11 cellular contexts compared by ENCODE assay signal in genomic region chr3:42369304-42369703, GRCh38. TPM values are rescaled to one million over a fixed set of nuclear protein-coding genes. Genes with fewer than 3 reads are reported as not detected.
DNase-seq lines count a peak whose midpoint lies in the region; FAIRE-seq and TF ChIP-seq lines count a peak whose summit lies in the region.
"Had no signal": no experiment of that assay in that cellular context is flagged by ENCODE, and none has a peak within 500 bp of the region (broad histone marks: within the 10 kb centered on the region; RNA-seq: fewer than 3 reads in every experiment).

No MANE protein-coding gene starts in this region.

- peak; percentile 8 for DNase-seq in GM12891 (ENCODE audit: insufficient read length, low spot score)
- peak; percentile 58 for DNase-seq in MV-4-11 (lab: John Stamatoyannopoulos, UW)
- DNase-seq in brain microvascular endothelial cell, result peak; percentile 18
- peak; percentile 21 for DNase-seq in mucosa of gallbladder (ENCODE audit: low spot score)
- no peak for DNase-seq in LoVo (ENCODE audit: low spot score)
- DNase-seq in HAP-1 (ENCODE audit: low spot score in 2 of 2), result no peak
- no peak for DNase-seq in tibial nerve (ENCODE audit: low spot score in 2 of 2)
- no peak for DNase-seq in GM19239 (ENCODE audit: insufficient read length, low spot score)
- DNase-seq: activated T-cell treated with anti-CD3 and anti-CD28 coated beads, Interleukin-2, amount 50 U/mL, for 72 hours; Caco-2; mammary epithelial cell had no signal

- WGBS in tibial nerve, 2 donors, result 22 to 26% methylated on average over 4 of the region's 4 CpGs

- no peak for TF ChIP-seq EP300 in tibial nerve (IDR thresholded peaks at IDR 0.05)

- H3K4me3 ChIP-seq in brain microvascular endothelial cell (ENCODE audit: low read depth, low read length) (no peak overlapping the region), HAP-1 (no peak overlapping the region), tibial nerve (no peak overlapping the region)

- no peak for TF ChIP-seq POLR2A in GM12891 (IDR thresholded peaks at IDR 0.05; ENCODE audit: low read depth, low read length)
- no peak for TF ChIP-seq POLR2A in tibial nerve (IDR thresholded peaks at IDR 0.05)

- H3K27ac ChIP-seq in brain microvascular endothelial cell, result no peak overlapping the region
- no peak overlapping the region for H3K27ac ChIP-seq in tibial nerve

- H3K27me3 ChIP-seq in brain microvascular endothelial cell (replicated peaks), result peaks cover 5% of the 10 kb centered on the region
- peaks cover 3% of the 10 kb centered on the region; the same call in 1 of the 2 replicates for H3K27me3 ChIP-seq in HAP-1 (ENCODE audit: low read depth)
- H3K27me3 ChIP-seq in tibial nerve, result no peaks in the 10 kb centered on the region

- no peaks in the 10 kb centered on the region for H3K36me3 ChIP-seq in brain microvascular endothelial cell (replicated peaks)
- H3K36me3 ChIP-seq in HAP-1 (replicated peaks), result no peaks in the 10 kb centered on the region
- no peaks in the 10 kb centered on the region for H3K36me3 ChIP-seq in tibial nerve

- TF ChIP-seq CTCF in brain microvascular endothelial cell (IDR thresholded peaks at IDR 0.05; ENCODE audit: low read depth, low read length, missing control alignments), result no peak
- TF ChIP-seq CTCF in tibial nerve (IDR thresholded peaks at IDR 0.05), result no peak

- H3K9me3 ChIP-seq in HAP-1 (no peaks in the 10 kb centered on the region), tibial nerve (peaks cover 0 to 10% (median 0%) of the 10 kb centered on the region in 4 donors)
- H3K9me3 ChIP-seq: Caco-2 had no signal

- FAIRE-seq in GM12891 (lab: Jason Lieb, UNC) (no peak), GM19239 (lab: Jason Lieb, UNC) (no peak)

- in situ Hi-C loops in brain microvascular endothelial cell (cut with HindIII; ENCODE audit: low pct_ligation_motif_present, low sequenced_read_pairs), result no loop called here
- in situ Hi-C loops in HAP-1 (cut with MboI; ENCODE audit: low sequenced_read_pairs), result no loop called here

- H3K4me1 ChIP-seq in HAP-1 (no peaks in the 10 kb centered on the region), tibial nerve (peaks cover 0 to 12% (median 0%) of the 10 kb centered on the region in 4 donors)
- H3K4me1 ChIP-seq: Caco-2 had no signal

TF ChIP-seq in GM12891, 5 proteins besides CTCF, POLR2A, EP300 and RAD21:
- TF ChIP-seq SPI1 (IDR thresholded peaks at IDR 0.05; ENCODE audit: low read depth, low read length) (no peak), TAF1 (IDR thresholded peaks at IDR 0.05; ENCODE audit: low read depth, low read length) (no peak), PAX5 (IDR thresholded peaks at IDR 0.05; ENCODE audit: insufficient read depth, low read length, severe bottlenecking) (no peak), POU2F2 (IDR thresholded peaks at IDR 0.05; ENCODE audit: low read depth, low read length) (no peak), POLR2AphosphoS5 (IDR thresholded peaks at IDR 0.05; ENCODE audit: low read depth, low read length) (no peak)

RNA-seq across cellular contexts. Expression of gene LYZL4, which starts 41.1 kb away (rescaled TPM):
- polyA plus RNA-seq in GM12891 (2012; ENCODE audit: low read depth, missing spikeins), result 0.22 TPM
- total RNA-seq in mucosa of gallbladder, result 0.32 TPM
- not detected for total RNA-seq in tibial nerve
- total RNA-seq: activated T-cell treated with anti-CD3 and anti-CD28 coated beads, Interleukin-2, amount 50 U/mL, for 72 hours; Caco-2; mammary epithelial cell had no signal
- polyA plus RNA-seq: mammary epithelial cell had no signal

Comparison
In these comparisons a context has a peak if more than half of its experiments do, and no peak if none do; other contexts are left out.
1. DNase-seq: peak in GM12891 (single experiment), MV-4-11 (single experiment), brain microvascular endothelial cell (single experiment) and mucosa of gallbladder (single experiment); none in LoVo (single experiment), HAP-1 (0 of 2), tibial nerve (0 of 2) and GM19239 (single experiment).